10 cellular contexts compared by ENCODE assay signal in genomic region chr5:59358497-59358896, GRCh38.
DNase-seq lines count a peak whose midpoint lies in the region; ATAC-seq and TF ChIP-seq lines count a peak whose summit lies in the region.
"Had no signal": no experiment of that assay in that cellular context is flagged by ENCODE, and none has a peak within 500 bp of the region (broad histone marks: within the 10 kb centered on the region; RNA-seq: fewer than 3 reads in every experiment).

No MANE protein-coding gene starts in this region.

- H3K9me2 ChIP-seq in GM23338 (ENCODE audit: insufficient read depth), result no peaks in the 10 kb centered on the region

- H4K20me1 ChIP-seq in GM23338 (replicated peaks; ENCODE audit: insufficient read depth), result no peaks in the 10 kb centered on the region

- DNase-seq in GM23338 (ENCODE audit: low spot score), result peak; percentile 36
- DNase-seq in WERI-Rb-1, result peak; percentile 69
- no peak for DNase-seq in right atrium auricular region (ENCODE audit: low spot score)
- peak; percentile 32 for DNase-seq in non-pigmented ciliary epithelial cell (ENCODE audit: low read depth)
- no peak for DNase-seq in activated CD4-positive, CD25-positive, alpha-beta regulatory T cell treated with anti-CD3 and anti-CD28 coated beads, Interleukin-2, amount 50 U/mL, for 72 hours
- DNase-seq: cerebellar nuclear complex, T-helper 17 cell had no signal

- H3K27me3 Mint-ChIP-seq in GM23338 (ENCODE audit: insufficient read depth, low read depth, poor library complexity), result peaks cover 3% of the 10 kb centered on the region

- H3K9me3 ChIP-seq in WERI-Rb-1 (ENCODE audit: severe bottlenecking) (no peaks in the 10 kb centered on the region), right atrium auricular region (no peaks in the 10 kb centered on the region)

- H3K4me2 ChIP-seq in GM23338, result no peak overlapping the region

- no peak overlapping the region for H3K4me3 ChIP-seq in GM23338
- no peak overlapping the region for H3K4me3 ChIP-seq in WERI-Rb-1 (ENCODE audit: low read depth, low read length)
- H3K4me3 ChIP-seq in right atrium auricular region, result peak overlapping the region in 1 of 2 donors; percentile 8

- H3K27me3 ChIP-seq in GM23338 (ENCODE audit: insufficient read depth), result no peaks in the 10 kb centered on the region
- H3K27me3 ChIP-seq in WERI-Rb-1 (ENCODE audit: insufficient read depth, low read depth, severe bottlenecking), result no peaks in the 10 kb centered on the region
- no peaks in the 10 kb centered on the region for H3K27me3 ChIP-seq in right atrium auricular region

- no peaks in the 10 kb centered on the region for H3K9me3 Mint-ChIP-seq in GM23338

- peaks cover 36% of the 10 kb centered on the region for H3K4me1 Mint-ChIP-seq in GM23338

- ATAC-seq in GM23338, result peak; percentile 74
- no peak for ATAC-seq in HG03139 (IDR thresholded peaks at IDR 0.05; ENCODE audit: unreplicated experiment)
- ATAC-seq in HG03095 (IDR thresholded peaks at IDR 0.05; ENCODE audit: unreplicated experiment), result no peak
- ATAC-seq in GM21447 (IDR thresholded peaks at IDR 0.05; ENCODE audit: unreplicated experiment), result no peak
- ATAC-seq: T-helper 17 cell had no signal

- no peak overlapping the region for H3K27ac Mint-ChIP-seq in GM23338
- H3K27ac Mint-ChIP-seq: T-helper 17 cell had no signal

- H3K27ac ChIP-seq in GM23338 (ENCODE audit: low read depth) (no peak overlapping the region), WERI-Rb-1 (peak overlapping the region; percentile 59), right atrium auricular region (peak overlapping the region; percentile 76 to 78)

- no peaks in the 10 kb centered on the region for H3K79me2 ChIP-seq in GM23338 (replicated peaks; ENCODE audit: insufficient read depth)

- TF ChIP-seq CTCF in GM23338 (conservative IDR thresholded peaks at IDR 0.05; ENCODE audit: low read depth in 2 of 2), result no peak
- TF ChIP-seq CTCF in WERI-Rb-1 (IDR thresholded peaks at IDR 0.05; ENCODE audit: low read depth, low read length), result no peak
- no peak for TF ChIP-seq CTCF in right atrium auricular region (IDR thresholded peaks at IDR 0.05)

- peaks cover 31% of the 10 kb centered on the region for H3K4me1 ChIP-seq in GM23338 (ENCODE audit: insufficient read depth)
- H3K4me1 ChIP-seq in right atrium auricular region, result peaks cover 0 to 33% of the 10 kb centered on the region in 2 donors

- no peaks in the 10 kb centered on the region for H3K36me3 Mint-ChIP-seq in GM23338 (ENCODE audit: low read depth)

- no peaks in the 10 kb centered on the region for H3F3A ChIP-seq in GM23338 (replicated peaks; ENCODE audit: low read depth)

- H3K36me3 ChIP-seq in GM23338 (ENCODE audit: insufficient read depth) (no peaks in the 10 kb centered on the region), WERI-Rb-1 (no peaks in the 10 kb centered on the region), right atrium auricular region (no peaks in the 10 kb centered on the region)

- no peak overlapping the region for H2AFZ ChIP-seq in GM23338

- H3K4me3 Mint-ChIP-seq in GM23338, result no peak overlapping the region
- H3K4me3 Mint-ChIP-seq: T-helper 17 cell had no signal

TF ChIP-seq in GM23338, 12 proteins besides CTCF, POLR2A, EP300 and RAD21 (continues in another document):
- no peak for TF ChIP-seq CREB1 (CRISPR knock-in tag; IDR thresholded peaks at IDR 0.05; ENCODE audit: low read depth)
- no peak for TF ChIP-seq NANOG (IDR thresholded peaks at IDR 0.05; ENCODE audit: borderline replicate concordance)
- TF ChIP-seq, protein P1, sequence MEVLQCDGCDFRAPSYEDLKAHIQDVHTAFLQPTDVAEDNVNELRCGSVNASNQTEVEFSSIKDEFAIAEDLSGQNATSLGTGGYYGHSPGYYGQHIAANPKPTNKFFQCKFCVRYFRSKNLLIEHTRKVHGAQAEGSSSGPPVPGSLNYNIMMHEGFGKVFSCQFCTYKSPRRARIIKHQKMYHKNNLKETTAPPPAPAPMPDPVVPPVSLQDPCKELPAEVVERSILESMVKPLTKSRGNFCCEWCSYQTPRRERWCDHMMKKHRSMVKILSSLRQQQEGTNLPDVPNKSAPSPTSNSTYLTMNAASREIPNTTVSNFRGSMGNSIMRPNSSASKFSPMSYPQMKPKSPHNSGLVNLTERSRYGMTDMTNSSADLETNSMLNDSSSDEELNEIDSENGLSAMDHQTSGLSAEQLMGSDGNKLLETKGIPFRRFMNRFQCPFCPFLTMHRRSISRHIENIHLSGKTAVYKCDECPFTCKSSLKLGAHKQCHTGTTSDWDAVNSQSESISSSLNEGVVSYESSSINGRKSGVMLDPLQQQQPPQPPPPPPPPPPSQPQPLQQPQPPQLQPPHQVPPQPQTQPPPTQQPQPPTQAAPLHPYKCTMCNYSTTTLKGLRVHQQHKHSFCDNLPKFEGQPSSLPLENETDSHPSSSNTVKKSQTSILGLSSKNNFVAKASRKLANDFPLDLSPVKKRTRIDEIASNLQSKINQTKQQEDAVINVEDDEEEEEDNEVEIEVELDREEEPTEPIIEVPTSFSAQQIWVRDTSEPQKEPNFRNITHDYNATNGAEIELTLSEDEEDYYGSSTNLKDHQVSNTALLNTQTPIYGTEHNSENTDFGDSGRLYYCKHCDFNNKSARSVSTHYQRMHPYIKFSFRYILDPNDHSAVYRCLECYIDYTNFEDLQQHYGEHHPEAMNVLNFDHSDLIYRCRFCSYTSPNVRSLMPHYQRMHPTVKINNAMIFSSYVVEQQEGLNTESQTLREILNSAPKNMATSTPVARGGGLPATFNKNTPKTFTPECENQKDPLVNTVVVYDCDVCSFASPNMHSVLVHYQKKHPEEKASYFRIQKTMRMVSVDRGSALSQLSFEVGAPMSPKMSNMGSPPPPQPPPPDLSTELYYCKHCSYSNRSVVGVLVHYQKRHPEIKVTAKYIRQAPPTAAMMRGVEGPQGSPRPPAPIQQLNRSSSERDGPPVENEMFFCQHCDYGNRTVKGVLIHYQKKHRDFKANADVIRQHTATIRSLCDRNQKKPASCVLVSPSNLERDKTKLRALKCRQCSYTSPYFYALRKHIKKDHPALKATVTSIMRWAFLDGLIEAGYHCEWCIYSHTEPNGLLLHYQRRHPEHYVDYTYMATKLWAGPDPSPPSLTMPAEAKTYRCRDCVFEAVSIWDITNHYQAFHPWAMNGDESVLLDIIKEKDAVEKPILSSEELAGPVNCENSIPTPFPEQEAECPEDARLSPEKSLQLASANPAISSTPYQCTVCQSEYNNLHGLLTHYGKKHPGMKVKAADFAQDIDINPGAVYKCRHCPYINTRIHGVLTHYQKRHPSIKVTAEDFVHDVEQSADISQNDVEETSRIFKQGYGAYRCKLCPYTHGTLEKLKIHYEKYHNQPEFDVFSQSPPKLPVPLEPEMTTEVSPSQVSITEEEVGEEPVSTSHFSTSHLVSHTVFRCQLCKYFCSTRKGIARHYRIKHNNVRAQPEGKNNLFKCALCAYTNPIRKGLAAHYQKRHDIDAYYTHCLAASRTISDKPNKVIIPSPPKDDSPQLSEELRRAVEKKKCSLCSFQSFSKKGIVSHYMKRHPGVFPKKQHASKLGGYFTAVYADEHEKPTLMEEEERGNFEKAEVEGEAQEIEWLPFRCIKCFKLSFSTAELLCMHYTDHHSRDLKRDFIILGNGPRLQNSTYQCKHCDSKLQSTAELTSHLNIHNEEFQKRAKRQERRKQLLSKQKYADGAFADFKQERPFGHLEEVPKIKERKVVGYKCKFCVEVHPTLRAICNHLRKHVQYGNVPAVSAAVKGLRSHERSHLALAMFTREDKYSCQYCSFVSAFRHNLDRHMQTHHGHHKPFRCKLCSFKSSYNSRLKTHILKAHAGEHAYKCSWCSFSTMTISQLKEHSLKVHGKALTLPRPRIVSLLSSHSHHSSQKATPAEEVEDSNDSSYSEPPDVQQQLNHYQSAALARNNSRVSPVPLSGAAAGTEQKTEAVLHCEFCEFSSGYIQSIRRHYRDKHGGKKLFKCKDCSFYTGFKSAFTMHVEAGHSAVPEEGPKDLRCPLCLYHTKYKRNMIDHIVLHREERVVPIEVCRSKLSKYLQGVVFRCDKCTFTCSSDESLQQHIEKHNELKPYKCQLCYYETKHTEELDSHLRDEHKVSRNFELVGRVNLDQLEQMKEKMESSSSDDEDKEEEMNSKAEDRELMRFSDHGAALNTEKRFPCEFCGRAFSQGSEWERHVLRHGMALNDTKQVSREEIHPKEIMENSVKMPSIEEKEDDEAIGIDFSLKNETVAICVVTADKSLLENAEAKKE (CRISPR knock-in tag; IDR thresholded peaks at IDR 0.05), result no peak
- no peak for TF ChIP-seq EZH2phosphoT487 (IDR thresholded peaks at IDR 0.05; ENCODE audit: unreplicated experiment)
- TF ChIP-seq EZH2 (IDR thresholded peaks at IDR 0.05; ENCODE audit: low read depth, unreplicated experiment), result no peak
- no peak for TF ChIP-seq REST (IDR thresholded peaks at IDR 0.05; ENCODE audit: unreplicated experiment)
- TF ChIP-seq ZNF114 (CRISPR knock-in tag; IDR thresholded peaks at IDR 0.05), result no peak
- TF ChIP-seq ZNF331 (CRISPR knock-in tag; IDR thresholded peaks at IDR 0.05; ENCODE audit: low read depth), result no peak

Comparison
In these comparisons a context has a peak if more than half of its experiments do, and no peak if none do; other contexts are left out.
1. DNase-seq: peak in GM23338 (single experiment), WERI-Rb-1 (single experiment) and non-pigmented ciliary epithelial cell (single experiment); none in right atrium auricular region (single experiment) and activated CD4-positive, CD25-positive, alpha-beta regulatory T cell treated with anti-CD3 and anti-CD28 coated beads, Interleukin-2, amount 50 U/mL, for 72 hours (single experiment).